ENCODE assay signal across 23 cellular contexts in the genomic region with DNA sequence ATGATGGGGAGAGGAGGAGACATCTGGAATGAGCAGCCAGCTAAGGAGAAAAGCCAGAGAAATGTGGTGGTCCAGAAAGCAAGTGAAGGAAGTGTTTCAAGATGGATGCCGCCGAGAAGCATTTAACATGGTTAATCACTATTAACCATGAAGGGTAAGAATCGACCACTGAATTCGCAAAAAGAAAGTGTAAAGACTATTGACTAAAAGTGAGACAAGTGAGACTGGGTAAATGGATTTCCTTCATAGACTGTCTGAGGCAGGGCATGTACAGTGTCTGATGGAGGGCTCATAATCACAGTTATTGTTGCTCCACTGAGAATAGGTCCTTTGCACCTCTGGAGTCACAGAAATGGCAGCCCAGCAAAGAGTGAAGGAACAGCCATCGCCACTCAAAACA.
"Had no signal": no experiment of that assay in that cellular context is flagged by ENCODE, and none has a peak within 500 bp of the region (broad histone marks: within the 10 kb centered on the region; RNA-seq: fewer than 3 reads in every experiment).

No MANE protein-coding gene starts in this region.

- H3K27me3 ChIP-seq: spleen, testis, tibial nerve had no signal

- H3K4me3 ChIP-seq: coronary artery, left ventricle myocardium inferior, lung, psoas muscle, spleen, testis, tibial nerve had no signal

- H3K4me1 ChIP-seq: spleen, testis had no signal

- DNase-seq: effector CD4-positive, alpha-beta T cell; endodermal cell; erythroblast; foreskin keratinocyte; immature natural killer cell; kidney; left cardiac atrium; left ventricle myocardium inferior; mesenchymal stem cell; naive thymus-derived CD4-positive, alpha-beta T cell; nephron progenitor cell; psoas muscle; retina; spleen; stimulated activated CD4-positive, alpha-beta T cell treated with anti-CD3 and anti-CD28 coated beads, Interleukin-15, amount 100 ng/mL, for 24 hours; stimulated activated CD4-positive, alpha-beta T cell treated with anti-CD3 and anti-CD28 coated beads, Interleukin-1b, Interleukin-23, amount 100 ng/mL, for 48 hours; stimulated activated CD4-positive, alpha-beta T cell treated with anti-CD3 and anti-CD28 coated beads, Interleukin-4, amount 100 ng/mL, for 24 hours had no signal

- H3K9me3 ChIP-seq: left ventricle myocardium inferior, neutrophil, psoas muscle, spleen, testis, tibial nerve had no signal

- H3K27ac ChIP-seq: coronary artery, foreskin keratinocyte, left ventricle myocardium inferior, neutrophil, psoas muscle, spleen, testis, tibial nerve had no signal

- H3K36me3 ChIP-seq: left ventricle myocardium inferior, neutrophil, spleen, tibial nerve had no signal

- ATAC-seq: foreskin keratinocyte; left cardiac atrium; naive thymus-derived CD4-positive, alpha-beta T cell; psoas muscle; stimulated activated memory B cell treated with anti-CD40 and anti-IgM and Interleukin-4, amounts not matched to agents 10 μg/mL and 1 μg/mL and 100 μg/mL, for 72 hours had no signal
